In the genomic region with DNA sequence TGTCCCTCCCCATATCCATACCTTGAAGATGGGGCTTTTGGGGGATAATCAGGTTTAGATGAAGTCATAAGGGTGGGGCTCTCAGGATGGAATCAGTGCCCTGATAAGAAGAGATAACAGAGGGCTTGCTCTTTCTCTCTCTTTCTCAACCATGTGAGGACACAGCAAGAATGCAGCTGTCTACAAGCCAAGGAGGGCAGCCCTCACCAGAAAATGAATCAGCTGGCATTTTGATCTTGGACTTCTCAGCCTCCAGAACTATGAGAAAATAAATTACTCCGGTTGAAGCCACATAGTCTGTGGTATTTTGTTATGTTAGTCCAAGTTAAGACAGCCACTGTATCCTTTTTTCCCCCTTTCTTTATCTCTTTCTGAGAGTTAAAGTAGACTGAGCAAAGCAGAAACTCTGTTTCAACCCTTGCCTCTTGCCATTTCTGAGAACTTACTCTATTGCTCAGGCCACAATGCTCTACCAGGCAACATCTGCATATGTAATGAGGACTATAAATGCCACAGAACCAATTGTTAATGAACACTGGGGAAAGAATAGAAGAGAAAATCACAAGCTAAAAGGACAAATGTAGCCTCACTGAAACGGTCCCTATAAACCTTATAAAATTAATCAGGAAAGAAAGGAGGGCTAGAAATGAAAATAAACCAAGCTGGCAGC, we compare ENCODE assay signal across 12 cellular contexts. TPM values are rescaled to one million over a fixed set of nuclear protein-coding genes. Genes with fewer than 3 reads are reported as not detected.
DNase-seq lines count a peak whose midpoint lies in the region; ATAC-seq, FAIRE-seq and TF ChIP-seq lines count a peak whose summit lies in the region.
"Had no signal": no experiment of that assay in that cellular context is flagged by ENCODE, and none has a peak within 500 bp of the region (broad histone marks: within the 10 kb centered on the region; RNA-seq: fewer than 3 reads in every experiment).

No MANE protein-coding gene starts in this region.

- H4K8ac ChIP-seq in mesenchymal stem cell (ENCODE audit: low read length): no peak overlapping the region

- ATAC-seq in CD8-positive, alpha-beta T cell: no peak
- no peak for ATAC-seq in GM18517 (IDR thresholded peaks at IDR 0.05; ENCODE audit: unreplicated experiment)
- no peak for ATAC-seq in HG03378 (IDR thresholded peaks at IDR 0.05; ENCODE audit: unreplicated experiment)
- ATAC-seq in HG03135 (IDR thresholded peaks at IDR 0.05; ENCODE audit: unreplicated experiment): no peak
- ATAC-seq: heart left ventricle, left ventricle myocardium superior had no signal

- no peak overlapping the region for H2AFZ ChIP-seq in astrocyte (ENCODE audit: low read depth, low read length)
- H2AFZ ChIP-seq in mesenchymal stem cell (ENCODE audit: low read depth, low read length): no peak overlapping the region

- no peak overlapping the region for H2BK15ac ChIP-seq in mesenchymal stem cell (ENCODE audit: low read depth, poor library complexity, severe bottlenecking)

- H3K36me3 ChIP-seq in CD8-positive, alpha-beta T cell (ENCODE audit: insufficient read depth, low read length): peaks cover 4% of the 10 kb centered on the region
- no peaks in the 10 kb centered on the region for H3K36me3 ChIP-seq in astrocyte (ENCODE audit: insufficient read depth, low read length)
- H3K36me3 ChIP-seq in mesenchymal stem cell (ENCODE audit: control insufficient read depth in 1 of 2, insufficient read depth in 2 of 2, low read depth in 1 of 2, low read length in 2 of 2): peaks cover 0 to 13% of the 10 kb centered on the region in 2 experiments
- H3K36me3 ChIP-seq in stomach: peaks cover 0 to 30% (median 13%) of the 10 kb centered on the region in 4 donors

- FAIRE-seq in HTR-8/SVneo (lab: Jason Lieb, UNC) (peak; percentile 77), astrocyte (lab: Jason Lieb, UNC) (peak; percentile 71)
- FAIRE-seq: G401.6 had no signal

- TF ChIP-seq CTCF in CD8-positive, alpha-beta T cell (IDR thresholded peaks at IDR 0.05): no peak
- TF ChIP-seq CTCF in astrocyte (IDR thresholded peaks at IDR 0.05; ENCODE audit: insufficient read depth, low read depth, low read length) (no peak), stomach (IDR thresholded peaks at IDR 0.05) (no peak)

- no peaks in the 10 kb centered on the region for H3K27me3 ChIP-seq in CD8-positive, alpha-beta T cell (ENCODE audit: insufficient read depth, low read length)
- H3K27me3 ChIP-seq in astrocyte (ENCODE audit: insufficient read depth, low read length): no peaks in the 10 kb centered on the region
- H3K27me3 ChIP-seq in mesenchymal stem cell (ENCODE audit: control insufficient read depth in 1 of 2, insufficient read depth in 1 of 2, low read length in 2 of 2): no peaks in the 10 kb centered on the region
- H3K27me3 ChIP-seq in stomach: no peaks in the 10 kb centered on the region
- H3K27me3 ChIP-seq: heart left ventricle had no signal

- H3K4ac ChIP-seq in mesenchymal stem cell (ENCODE audit: low read depth in 1 of 2, low read length in 2 of 2): no peak overlapping the region

- H3K4me2 ChIP-seq in astrocyte (ENCODE audit: low read length) (peak overlapping the region; percentile 42), mesenchymal stem cell (ENCODE audit: low read length, poor library complexity, severe bottlenecking) (no peak overlapping the region)

- H3K14ac ChIP-seq in mesenchymal stem cell (ENCODE audit: low read length in 2 of 2): no peak overlapping the region

- CTCF ChIA-PET in CD8-positive, alpha-beta T cell (lab: Charles Lee): interaction anchor here (1.0 kb wide), 1 partner anchor 14 kb away, joined by 3 read pairs; no protein-coding TSS in a partner anchor

- peak overlapping the region; percentile 46 for H3K27ac Mint-ChIP-seq in CD8-positive, alpha-beta T cell
- H3K27ac Mint-ChIP-seq in astrocyte (ENCODE audit: unreplicated experiment): peak overlapping the region; percentile 24

- no peak overlapping the region for H3K18ac ChIP-seq in mesenchymal stem cell (ENCODE audit: low read depth in 1 of 2, low read length in 2 of 2)

- no peaks in the 10 kb centered on the region for H3K79me2 ChIP-seq in astrocyte (ENCODE audit: insufficient read depth, low read length)

- no peaks in the 10 kb centered on the region for H3K27me3 Mint-ChIP-seq in CD8-positive, alpha-beta T cell (ENCODE audit: low read depth)
- no peaks in the 10 kb centered on the region for H3K27me3 Mint-ChIP-seq in astrocyte (ENCODE audit: low read depth, unreplicated experiment)

- H3K4me3 Mint-ChIP-seq in CD8-positive, alpha-beta T cell: no peak overlapping the region
- no peak overlapping the region for H3K4me3 Mint-ChIP-seq in astrocyte (ENCODE audit: unreplicated experiment)

- intact Hi-C loops in CD8-positive, alpha-beta T cell (cut with DNase I, micrococcal nuclease): no loop called here
- intact Hi-C loops in stomach (cut with DNase I; ENCODE audit: low total_unique reads): no loop called here

- H3K23ac ChIP-seq in mesenchymal stem cell (ENCODE audit: low read length in 2 of 2): no peak overlapping the region

- H2BK5ac ChIP-seq in mesenchymal stem cell (ENCODE audit: low read depth, low read length, poor library complexity, severe bottlenecking): no peak overlapping the region

- H2BK12ac ChIP-seq in mesenchymal stem cell (ENCODE audit: low read length in 2 of 2): no peak overlapping the region

- WGBS in mesenchymal stem cell: 100% methylated on average over 1 of the region's 2 CpGs
- 47 to 72% (median 70%) methylated on average over 2 of the region's 2 CpGs for WGBS in stomach, 5 donors

- no peak overlapping the region for H2AK5ac ChIP-seq in mesenchymal stem cell (ENCODE audit: low read length, severe bottlenecking)

- peaks cover 60% of the 10 kb centered on the region for H3K36me3 Mint-ChIP-seq in CD8-positive, alpha-beta T cell
- H3K36me3 Mint-ChIP-seq in astrocyte (ENCODE audit: low read depth, unreplicated experiment): peaks cover 2% of the 10 kb centered on the region

- H3K79me1 ChIP-seq in mesenchymal stem cell (replicated peaks; ENCODE audit: low read length, poor library complexity, severe bottlenecking): peaks cover 4% of the 10 kb centered on the region

- no peak overlapping the region for H4K91ac ChIP-seq in mesenchymal stem cell (ENCODE audit: low read length)

- no peak overlapping the region for H3K4me3 ChIP-seq in CD8-positive, alpha-beta T cell (ENCODE audit: low read depth, low read length)
- H3K4me3 ChIP-seq in astrocyte (ENCODE audit: insufficient read depth, low read depth, low read length): no peak overlapping the region
- H3K4me3 ChIP-seq in mesenchymal stem cell (ENCODE audit: insufficient read depth in 1 of 2, low read depth in 1 of 2, low read length in 2 of 2): peak overlapping the region in 1 of 2 experiments; percentile 15
- H3K4me3 ChIP-seq in stomach: no peak overlapping the region
- H3K4me3 ChIP-seq: heart left ventricle had no signal

- H3K4me1 Mint-ChIP-seq in CD8-positive, alpha-beta T cell (ENCODE audit: low read depth): peaks cover 3% of the 10 kb centered on the region
- peaks cover 10% of the 10 kb centered on the region for H3K4me1 Mint-ChIP-seq in astrocyte (ENCODE audit: low read depth, unreplicated experiment)

- H3K9ac ChIP-seq in astrocyte (ENCODE audit: low read length): no peak overlapping the region
- peak overlapping the region; percentile 24 for H3K9ac ChIP-seq in mesenchymal stem cell (ENCODE audit: low read length)

- TF ChIP-seq EP300 in stomach (IDR thresholded peaks at IDR 0.05): no peak

- POLR2A ChIA-PET in CD8-positive, alpha-beta T cell (lab: Charles Lee): no interaction called here

- no peak overlapping the region for H3K27ac ChIP-seq in CD8-positive, alpha-beta T cell (ENCODE audit: low read depth, low read length)
- H3K27ac ChIP-seq in astrocyte (ENCODE audit: low read depth, low read length) (peak overlapping the region; percentile 42), mesenchymal stem cell (ENCODE audit: low read length, poor library complexity, severe bottlenecking) (peak overlapping the region; percentile 40), stomach (no peak overlapping the region)

- peaks cover 6% of the 10 kb centered on the region for H3K9me3 Mint-ChIP-seq in CD8-positive, alpha-beta T cell
- H3K9me3 Mint-ChIP-seq in astrocyte (ENCODE audit: unreplicated experiment): no peaks in the 10 kb centered on the region

- no peak for DNase-seq in CD8-positive, alpha-beta T cell
- DNase-seq in HTR-8/SVneo (ENCODE audit: insufficient read length, low spot score) (no peak), astrocyte (ENCODE audit: low read depth) (peak; percentile 80), mesenchymal stem cell (peak; percentile 16), stomach (no peak)
- DNase-seq: heart left ventricle, left ventricle myocardium superior, NCI-H1092 had no signal

- no peak for TF ChIP-seq POLR2A in stomach (IDR thresholded peaks at IDR 0.05)

- H4K20me1 ChIP-seq in astrocyte (ENCODE audit: insufficient read depth, low read length): no peaks in the 10 kb centered on the region

- no peaks in the 10 kb centered on the region for H3K9me3 ChIP-seq in CD8-positive, alpha-beta T cell (ENCODE audit: low read length)
- H3K9me3 ChIP-seq in astrocyte (ENCODE audit: insufficient read depth, low read depth, low read length): no peaks in the 10 kb centered on the region
- H3K9me3 ChIP-seq in mesenchymal stem cell (ENCODE audit: control insufficient read depth, low read length): no peaks in the 10 kb centered on the region
- H3K9me3 ChIP-seq in stomach: no peaks in the 10 kb centered on the region
- H3K9me3 ChIP-seq: heart left ventricle had no signal

- H3K4me1 ChIP-seq in CD8-positive, alpha-beta T cell (ENCODE audit: insufficient read depth, low read length): no peaks in the 10 kb centered on the region
- H3K4me1 ChIP-seq in astrocyte (ENCODE audit: insufficient read depth, low read length) (peaks cover 9% of the 10 kb centered on the region), mesenchymal stem cell (ENCODE audit: control insufficient read depth, insufficient read depth, low read depth, low read length) (no peaks in the 10 kb centered on the region), stomach (no peaks in the 10 kb centered on the region)

- H2BK120ac ChIP-seq in mesenchymal stem cell (ENCODE audit: low read depth, low read length): no peak overlapping the region

RNA-seq across cellular contexts. Expression of a gene that starts 56.9 kb away (rescaled TPM):
- 10 to 100 TPM; 11.1 to 11.6 TPM for total RNA-seq in CD8-positive, alpha-beta T cell
- total RNA-seq in astrocyte: 9.3 and 9.5 TPM in 2 replicates
- 7.5 TPM for polyA plus RNA-seq in mesenchymal stem cell (2013, experiment 1 of 2)
- polyA plus RNA-seq in mesenchymal stem cell (2013, experiment 2 of 2): 7.7 TPM
- 10 to 100 TPM; 21.0 to 45.7 (median 37.1) TPM for total RNA-seq in stomach
- polyA plus RNA-seq in stomach: 1 to 10 TPM; 4.4 to 7.0 (median 6.2) TPM

Comparison
In these comparisons a context has a peak if more than half of its experiments do, and no peak if none do; other contexts are left out.
1. DNase-seq: peak in astrocyte (single experiment) and mesenchymal stem cell (single experiment); none in CD8-positive, alpha-beta T cell (0 of 7), HTR-8/SVneo (single experiment) and stomach (single experiment).
2. H3K27ac ChIP-seq: peak in astrocyte (single experiment) and mesenchymal stem cell (single experiment); none in CD8-positive, alpha-beta T cell (single experiment) and stomach (0 of 5).